13 cellular contexts compared by ENCODE assay signal in genomic region chr21:32597205-32597604, GRCh38. TPM values are rescaled to one million over a fixed set of nuclear protein-coding genes. Genes with fewer than 3 reads are reported as not detected.
DNase-seq lines count a peak whose midpoint lies in the region; ATAC-seq, FAIRE-seq and TF ChIP-seq lines count a peak whose summit lies in the region.
"Had no signal": no experiment of that assay in that cellular context is flagged by ENCODE, and none has a peak within 500 bp of the region (broad histone marks: within the 10 kb centered on the region; RNA-seq: fewer than 3 reads in every experiment).

No MANE protein-coding gene starts in this region.

- 0% methylated on average over 6 of the region's 6 CpGs for WGBS in mammary epithelial cell (ENCODE audit: low coverage, missing lambda C conversion rate)
- 2% methylated on average over 5 of the region's 6 CpGs for WGBS in mesenchymal stem cell

- no TSS peak for BruUV-seq in mammary epithelial cell (replicated peaks; lab: Mats Ljungman, UMichigan)

- no peak overlapping the region for H3K23ac ChIP-seq in mesenchymal stem cell (ENCODE audit: low read length in 2 of 2)

- no peak overlapping the region for H3K4ac ChIP-seq in mesenchymal stem cell (ENCODE audit: low read depth in 1 of 2, low read length in 2 of 2)

- H3K4me2 ChIP-seq in mammary epithelial cell (ENCODE audit: insufficient read depth, low read depth, low read length) = peak overlapping the region; percentile 34
- no peak overlapping the region for H3K4me2 ChIP-seq in mesenchymal stem cell (ENCODE audit: low read length, poor library complexity, severe bottlenecking)

- no peak overlapping the region for H2BK15ac ChIP-seq in mesenchymal stem cell (ENCODE audit: low read depth, poor library complexity, severe bottlenecking)

- H3K18ac ChIP-seq in mesenchymal stem cell (ENCODE audit: low read depth in 1 of 2, low read length in 2 of 2) = no peak overlapping the region

- in situ Hi-C loops in mammary epithelial cell (cut with MboI; ENCODE audit: low sequenced_read_pairs in 2 of 2) = loop anchor here in 1 of 2 donors (5.0 kb wide), 1 partner anchor 185 kb away; the partner anchor contains the start of gene EVA1C

- no peaks in the 10 kb centered on the region for H3K79me2 ChIP-seq in mammary epithelial cell (ENCODE audit: insufficient read depth, low read length)

- no peak overlapping the region for H2BK120ac ChIP-seq in mesenchymal stem cell (ENCODE audit: low read depth, low read length)

- no peak overlapping the region for H2AFZ ChIP-seq in mammary epithelial cell (ENCODE audit: low read depth, low read length)
- no peak overlapping the region for H2AFZ ChIP-seq in mesenchymal stem cell (ENCODE audit: low read depth, low read length)

- no peak overlapping the region for H3K9ac ChIP-seq in mammary epithelial cell (ENCODE audit: insufficient read depth, low read length)
- peak overlapping the region; percentile 39 for H3K9ac ChIP-seq in mesenchymal stem cell (ENCODE audit: low read length)

- ATAC-seq in HG03378 (IDR thresholded peaks at IDR 0.05; ENCODE audit: unreplicated experiment) (no peak), GM18909 (IDR thresholded peaks at IDR 0.05; ENCODE audit: poor library complexity, unreplicated experiment) (no peak)
- ATAC-seq: left lobe of liver had no signal

- H3K14ac ChIP-seq in mesenchymal stem cell (ENCODE audit: low read length in 2 of 2) = no peak overlapping the region

- H3K9me3 ChIP-seq in mammary epithelial cell (replicated peaks; ENCODE audit: insufficient read depth, low read length) = no peaks in the 10 kb centered on the region
- no peaks in the 10 kb centered on the region for H3K9me3 ChIP-seq in mesenchymal stem cell (ENCODE audit: control insufficient read depth, low read length)
- H3K9me3 ChIP-seq: HAP-1 had no signal

- no peak overlapping the region for H2BK5ac ChIP-seq in mesenchymal stem cell (ENCODE audit: low read depth, low read length, poor library complexity, severe bottlenecking)

- no peak overlapping the region for H4K91ac ChIP-seq in mesenchymal stem cell (ENCODE audit: low read length)

- no peaks in the 10 kb centered on the region for H3K27me3 ChIP-seq in mammary epithelial cell (ENCODE audit: insufficient read depth, low read length)
- no peaks in the 10 kb centered on the region for H3K27me3 ChIP-seq in mesenchymal stem cell (ENCODE audit: control insufficient read depth in 1 of 2, insufficient read depth in 1 of 2, low read length in 2 of 2)

- peak; percentile 96 for DNase-seq in DMS53 (lab: John Stamatoyannopoulos, UW)
- peak; percentile 81 for DNase-seq in NCI-H226
- DNase-seq in mammary epithelial cell = peak; percentile 97
- DNase-seq in mesenchymal stem cell = peak; percentile 82
- no peak for DNase-seq in GM12892 (ENCODE audit: insufficient read length)
- no peak for DNase-seq in NCI-H1417 treated with DMSO at 0.1 percent for 48 hours (lab: John Stamatoyannopoulos, UW)
- DNase-seq: activated CD4-positive, alpha-beta T cell treated with anti-CD3 and anti-CD28 coated beads for 1 hour; activated naive CD4-positive, alpha-beta T cell treated with anti-CD3 and anti-CD28 coated beads, Interleukin-2, amount 10 ng/mL, durations not matched to agents 7 days and 5 days; NCI-H1048 had no signal

- FAIRE-seq in GM12892 (lab: Jason Lieb, UNC) = no peak

- CTCF ChIA-PET in mammary epithelial cell (lab: Charles Lee; ENCODE audit: low non-redundant PET) = no interaction called here

- TF ChIP-seq CTCF in mammary epithelial cell (conservative IDR thresholded peaks at IDR 0.05 in 1 of 2, IDR thresholded peaks at IDR 0.05 in 1 of 2; ENCODE audit: extremely low read depth in 1 of 2, insufficient read depth in 1 of 2, low read depth in 1 of 2, low read length in 2 of 2) = no peak

- no peak overlapping the region for H3K4me3 ChIP-seq in mammary epithelial cell (replicated peaks in 1 of 3; ENCODE audit: insufficient read depth in 1 of 3, low read depth in 2 of 3, low read length in 3 of 3)
- H3K4me3 ChIP-seq in mesenchymal stem cell (ENCODE audit: insufficient read depth in 1 of 2, low read depth in 1 of 2, low read length in 2 of 2) = no peak overlapping the region
- H3K4me3 ChIP-seq: HAP-1 had no signal

- H3K27ac ChIP-seq in mammary epithelial cell (ENCODE audit: insufficient read depth, low read depth, low read length) = peak overlapping the region; percentile 84
- no peak overlapping the region for H3K27ac ChIP-seq in mesenchymal stem cell (ENCODE audit: low read length, poor library complexity, severe bottlenecking)

- H4K8ac ChIP-seq in mesenchymal stem cell (ENCODE audit: low read length) = no peak overlapping the region

- H2BK12ac ChIP-seq in mesenchymal stem cell (ENCODE audit: low read length in 2 of 2) = peak overlapping the region in 1 of 2 experiments; percentile 47

- intact Hi-C loops in mammary epithelial cell (cut with micrococcal nuclease) = loop anchor here (5.0 kb wide), 1 partner anchor 320 kb away; the partner anchor contains the start of gene MIS18A

- no peak overlapping the region for H2AK5ac ChIP-seq in mesenchymal stem cell (ENCODE audit: low read length, severe bottlenecking)

- H4K20me1 ChIP-seq in mammary epithelial cell (ENCODE audit: insufficient read depth, low read length) = no peaks in the 10 kb centered on the region

- peaks cover 29% of the 10 kb centered on the region for H3K4me1 ChIP-seq in mammary epithelial cell (ENCODE audit: insufficient read depth, low read length)
- H3K4me1 ChIP-seq in mesenchymal stem cell (ENCODE audit: control insufficient read depth, insufficient read depth, low read depth, low read length) = peaks cover 10% of the 10 kb centered on the region
- H3K4me1 ChIP-seq: HAP-1 had no signal

- H3K36me3 ChIP-seq in mammary epithelial cell (ENCODE audit: insufficient read depth, low read length) = no peaks in the 10 kb centered on the region
- peaks cover 12 to 27% of the 10 kb centered on the region in 2 experiments for H3K36me3 ChIP-seq in mesenchymal stem cell (ENCODE audit: control insufficient read depth in 1 of 2, insufficient read depth in 2 of 2, low read depth in 1 of 2, low read length in 2 of 2)

- peaks cover 5% of the 10 kb centered on the region for H3K79me1 ChIP-seq in mesenchymal stem cell (replicated peaks; ENCODE audit: low read length, poor library complexity, severe bottlenecking)

- TF ChIP-seq POLR2A in GM12892 (IDR thresholded peaks at IDR 0.05; ENCODE audit: low read depth, low read length) = no peak

- dilution Hi-C loops in mammary epithelial cell (cut with HindIII; ENCODE audit: low sequenced_read_pairs) = no loop called here

RNA-seq across cellular contexts. Expression of gene TCP10L, which starts 11.9 kb away (rescaled TPM):
- under 1 TPM in 1 of 2 donors, not detected in 1; under 0.01 TPM for total RNA-seq in mammary epithelial cell
- 0.11 TPM for polyA plus RNA-seq in mammary epithelial cell
- polyA minus RNA-seq in mammary epithelial cell = not detected
- 0.14 TPM for polyA plus RNA-seq in mesenchymal stem cell (2013, experiment 1 of 2)
- 0.18 TPM for polyA plus RNA-seq in mesenchymal stem cell (2013, experiment 2 of 2)
- 0.42 TPM for polyA plus RNA-seq in GM12892 (2012; ENCODE audit: missing spikeins)

RNA-seq across cellular contexts. Expression of gene CFAP298, which starts 15.0 kb away (rescaled TPM):
- 10 to 100 TPM; 15.3 to 48.9 TPM for total RNA-seq in mammary epithelial cell
- 29.9 TPM for polyA plus RNA-seq in mammary epithelial cell
- 6.3 TPM for polyA minus RNA-seq in mammary epithelial cell
- 48.8 TPM for polyA plus RNA-seq in mesenchymal stem cell (2013, experiment 1 of 2)
- 51.4 TPM for polyA plus RNA-seq in mesenchymal stem cell (2013, experiment 2 of 2)
- polyA plus RNA-seq in GM12892 (2012; ENCODE audit: missing spikeins) = 31.0 TPM

Comparison
In these comparisons a context has a peak if more than half of its experiments do, and no peak if none do; other contexts are left out.
1. DNase-seq: peak in DMS53 (single experiment), NCI-H226 (single experiment), mammary epithelial cell (single experiment) and mesenchymal stem cell (single experiment); none in GM12892 (single experiment) and NCI-H1417 treated with DMSO at 0.1 percent for 48 hours (single experiment).